ENCODE assay signal across 11 cellular contexts in the genomic region with DNA sequence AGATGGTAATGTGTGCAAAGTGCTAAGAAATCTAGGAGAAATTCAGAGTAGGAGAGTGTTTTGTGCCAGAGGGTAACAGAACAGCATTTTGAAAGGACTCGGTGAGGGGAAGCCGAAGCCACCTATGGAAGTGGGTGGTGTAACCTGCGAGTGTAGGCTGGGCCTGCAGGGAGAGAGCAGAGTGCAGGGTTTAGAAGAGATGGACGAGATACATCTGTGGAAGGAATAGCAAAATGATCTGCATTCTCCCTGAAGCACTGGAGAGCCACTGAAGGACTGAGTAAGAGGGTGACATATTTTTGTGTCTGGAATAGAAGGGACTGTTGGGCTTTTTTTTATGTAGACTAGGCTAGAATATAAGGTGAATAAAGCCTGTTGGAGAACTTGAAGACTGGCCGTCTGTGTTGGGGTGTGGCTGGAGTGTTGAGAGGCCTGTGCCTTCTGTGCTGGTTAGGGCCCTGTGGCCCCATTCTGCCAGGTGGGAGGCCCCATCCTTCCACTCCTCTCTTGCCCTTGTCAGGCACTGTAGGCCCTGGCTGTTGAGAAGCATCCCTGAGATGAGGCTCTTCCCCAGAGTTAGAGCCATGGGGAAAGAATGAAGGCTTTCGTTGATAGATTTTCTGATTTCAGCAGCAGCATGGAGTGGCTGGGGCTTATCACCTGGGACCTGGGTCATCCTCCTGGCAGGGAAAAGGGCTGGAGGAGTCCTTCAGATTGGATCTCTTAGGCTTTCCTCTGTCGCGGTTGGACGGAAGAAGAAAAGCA.
DNase-seq lines count a peak whose midpoint lies in the region; ATAC-seq and TF ChIP-seq lines count a peak whose summit lies in the region.
"Had no signal": no experiment of that assay in that cellular context is flagged by ENCODE, and none has a peak within 500 bp of the region (broad histone marks: within the 10 kb centered on the region; RNA-seq: fewer than 3 reads in every experiment).

No MANE protein-coding gene starts in this region.

- DNase-seq in COR-L47 (lab: John Stamatoyannopoulos, UW) (no peak), endodermal cell (no peak)
- DNase-seq: foreskin fibroblast; Karpas-422; NCI-H446; stimulated activated CD4-positive, alpha-beta T cell treated with anti-CD3 and anti-CD28 coated beads, Interleukin-2, amount 100 ng/mL, for 24 hours had no signal

- ATAC-seq in GM21367 (IDR thresholded peaks at IDR 0.05; ENCODE audit: unreplicated experiment), result no peak

- H3K36me3 ChIP-seq in Loucy (ENCODE audit: insufficient read depth, low read length) (no peaks in the 10 kb centered on the region), mucosa of stomach (ENCODE audit: control insufficient read depth, insufficient read depth, low read length) (no peaks in the 10 kb centered on the region), subcutaneous abdominal adipose tissue (ENCODE audit: control insufficient read depth in 5 of 5, insufficient read depth in 5 of 5, low read length in 5 of 5) (peaks cover 0 to 23% (median 19%) of the 10 kb centered on the region in 5 donors), endodermal cell (ENCODE audit: control insufficient read depth, insufficient read depth, low read length) (no peaks in the 10 kb centered on the region)

- TF ChIP-seq CTCF in Loucy (conservative IDR thresholded peaks at IDR 0.05; ENCODE audit: low read length) (no peak), endodermal cell (conservative IDR thresholded peaks at IDR 0.05) (no peak)

- H3K79me2 ChIP-seq in Loucy (ENCODE audit: insufficient read depth, low read length), result no peaks in the 10 kb centered on the region

- no peaks in the 10 kb centered on the region for H3K9me2 ChIP-seq in Loucy (replicated peaks; ENCODE audit: low read depth, low read length)

- H3K4me2 ChIP-seq in Loucy (ENCODE audit: low read depth, low read length, poor library complexity, severe bottlenecking), result peak overlapping the region; percentile 87

- no peak overlapping the region for H3K9ac ChIP-seq in Loucy (ENCODE audit: low read depth, low read length, poor library complexity, severe bottlenecking)
- peak overlapping the region; percentile 54 for H3K9ac ChIP-seq in mucosa of stomach (ENCODE audit: low read length)
- peak overlapping the region in 3 of 5 donors; percentile 17 to 54 (median 18) for H3K9ac ChIP-seq in subcutaneous abdominal adipose tissue (ENCODE audit: low read length in 5 of 5)
- H3K9ac ChIP-seq in endodermal cell (ENCODE audit: extremely low read depth, low read length, poor library complexity, severe bottlenecking), result no peak overlapping the region

- 0 out of 2 replicates have a peak, but pooled peaks cover 2% of the 10 kb centered on the region for H3F3A ChIP-seq in Loucy (ENCODE audit: low read depth)

- H3K36me3 Mint-ChIP-seq in endodermal cell (ENCODE audit: low read depth), result no peaks in the 10 kb centered on the region

- H3K27me3 ChIP-seq in Loucy (ENCODE audit: insufficient read depth, low read length, poor library complexity, severe bottlenecking) (no peaks in the 10 kb centered on the region), mucosa of stomach (ENCODE audit: control insufficient read depth, insufficient read depth, low read length) (peaks cover 41% of the 10 kb centered on the region), subcutaneous abdominal adipose tissue (ENCODE audit: control insufficient read depth in 5 of 5, insufficient read depth in 4 of 5, low read length in 5 of 5) (no peaks in the 10 kb centered on the region), endodermal cell (ENCODE audit: control insufficient read depth, insufficient read depth, low read length, poor library complexity, severe bottlenecking) (no peaks in the 10 kb centered on the region)

- no peak overlapping the region for H3K4me3 Mint-ChIP-seq in endodermal cell

- H4K20me1 ChIP-seq in Loucy (ENCODE audit: insufficient read depth, low read length, poor library complexity, severe bottlenecking), result no peaks in the 10 kb centered on the region

- H3K9me3 Mint-ChIP-seq in endodermal cell, result no peaks in the 10 kb centered on the region

- WGBS in endodermal cell (ENCODE audit: insufficient coverage in 1 of 2, insufficient read length in 1 of 2), 2 experiments, result 95 to 97% methylated on average over 5 to 9 of the region's 9 CpGs

- H3K27ac Mint-ChIP-seq in endodermal cell, result no peak overlapping the region

- peak overlapping the region; percentile 100 for H3K27ac ChIP-seq in angular gyrus (ENCODE audit: low read depth, low read length)
- H3K27ac ChIP-seq in subcutaneous abdominal adipose tissue (ENCODE audit: low read depth, low read length), result peak overlapping the region; percentile 97
- no peak overlapping the region for H3K27ac ChIP-seq in endodermal cell (ENCODE audit: low read depth, low read length)

- H3K9me3 ChIP-seq in Loucy (ENCODE audit: insufficient read depth, low read depth, low read length) (no peaks in the 10 kb centered on the region), mucosa of stomach (ENCODE audit: control insufficient read depth, low read length) (no peaks in the 10 kb centered on the region), subcutaneous abdominal adipose tissue (ENCODE audit: control insufficient read depth in 5 of 5, low read length in 5 of 5) (no peaks in the 10 kb centered on the region), endodermal cell (ENCODE audit: control insufficient read depth, low read length) (no peaks in the 10 kb centered on the region)

- H3K27me3 Mint-ChIP-seq in endodermal cell (ENCODE audit: insufficient read depth), result peaks cover 14% of the 10 kb centered on the region

- no peak overlapping the region for H2AFZ ChIP-seq in Loucy (ENCODE audit: low read length)

- no peak overlapping the region for H3K4me3 ChIP-seq in Loucy (ENCODE audit: low read length, poor library complexity, severe bottlenecking)
- H3K4me3 ChIP-seq in mucosa of stomach (ENCODE audit: low read length), result no peak overlapping the region
- H3K4me3 ChIP-seq in subcutaneous abdominal adipose tissue (ENCODE audit: low read depth in 1 of 5, low read length in 5 of 5), result peak overlapping the region in 2 of 5 donors; percentile 30 to 44
- H3K4me3 ChIP-seq in endodermal cell (ENCODE audit: low read length), result no peak overlapping the region

- peaks cover 13% of the 10 kb centered on the region for H3K4me1 Mint-ChIP-seq in endodermal cell

- H3K4me1 ChIP-seq in Loucy (ENCODE audit: insufficient read depth, low read length, poor library complexity, severe bottlenecking), result peaks cover 80% of the 10 kb centered on the region
- peaks cover 44% of the 10 kb centered on the region for H3K4me1 ChIP-seq in mucosa of stomach (ENCODE audit: control insufficient read depth, insufficient read depth, low read length)
- H3K4me1 ChIP-seq in subcutaneous abdominal adipose tissue (ENCODE audit: control insufficient read depth in 5 of 5, insufficient read depth in 5 of 5, low read length in 5 of 5), result peaks cover 51 to 96% (median 95%) of the 10 kb centered on the region in 5 donors
- H3K4me1 ChIP-seq in endodermal cell (ENCODE audit: control insufficient read depth, insufficient read depth, low read length), result no peaks in the 10 kb centered on the region

Comparison
In these comparisons a context has a peak if more than half of its experiments do, and no peak if none do; other contexts are left out.
1. H3K9ac ChIP-seq: peak in mucosa of stomach (single experiment) and subcutaneous abdominal adipose tissue (3 of 5); none in Loucy (single experiment) and endodermal cell (single experiment).